Comparison of ENCODE assay signal across 28 cellular contexts in the genomic region with DNA sequence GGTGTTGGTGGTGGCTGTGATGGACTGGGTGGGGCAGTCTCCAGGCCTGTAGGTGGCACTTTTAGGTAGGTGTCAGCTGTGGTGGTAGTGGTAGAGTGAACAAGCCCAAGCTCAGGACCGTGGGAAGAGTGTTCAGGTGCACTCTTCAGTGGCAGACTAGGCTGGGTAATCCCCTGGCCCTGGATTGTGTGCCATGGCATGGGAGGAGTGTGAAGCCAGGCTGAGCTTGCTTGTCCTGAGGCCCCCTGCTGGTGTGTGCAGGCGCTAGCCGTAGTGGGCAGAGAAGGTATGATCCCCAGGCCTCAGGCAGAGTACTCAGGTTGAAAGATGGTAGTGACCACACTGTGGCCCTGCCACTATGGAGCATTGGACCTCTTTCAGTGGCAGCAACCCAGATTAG.
DNase-seq lines count a peak whose midpoint lies in the region; ATAC-seq and TF ChIP-seq lines count a peak whose summit lies in the region.
"Had no signal": no experiment of that assay in that cellular context is flagged by ENCODE, and none has a peak within 500 bp of the region (broad histone marks: within the 10 kb centered on the region; RNA-seq: fewer than 3 reads in every experiment).

No MANE protein-coding gene starts in this region.

- no peaks in the 10 kb centered on the region for H3K36me3 Mint-ChIP-seq in activated CD8-positive, alpha-beta T cell treated with anti-CD3 and anti-CD28 coated beads for 36 hours (ENCODE audit: low read depth)
- no peaks in the 10 kb centered on the region for H3K36me3 Mint-ChIP-seq in activated CD8-positive, alpha-beta T cell treated with anti-CD3 and anti-CD28 coated beads, Interleukin-2, amount 10 ng/mL, durations not matched to agents 7 days and 5 days (ENCODE audit: low read depth)

- no peaks in the 10 kb centered on the region for H3K36me3 ChIP-seq in A673 (ENCODE audit: insufficient read depth, low read length, poor library complexity, severe bottlenecking)
- H3K36me3 ChIP-seq: adrenal gland, BLaER1, left ventricle myocardium inferior had no signal

- DNase-seq in activated CD8-positive, alpha-beta T cell treated with anti-CD3 and anti-CD28 coated beads for 36 hours: peak; percentile 2
- DNase-seq in activated CD8-positive, alpha-beta T cell treated with anti-CD3 and anti-CD28 coated beads, Interleukin-2, amount 10 ng/mL, durations not matched to agents 7 days and 5 days: no peak
- peak; percentile 8 for DNase-seq in NAMALWA (ENCODE audit: low spot score)
- no peak for DNase-seq in fibroblast of villous mesenchyme (ENCODE audit: low read depth)
- no peak for DNase-seq in activated naive CD4-positive, alpha-beta T cell (lab: John Stamatoyannopoulos, UW)
- DNase-seq in A673 (ENCODE audit: low spot score): no peak
- DNase-seq: activated T-cell treated with anti-CD3 and anti-CD28 coated beads, Interleukin-2, amount 50 U/mL, for 4 hours; adrenal gland; COR-L47; effector CD4-positive, alpha-beta T cell; erythroblast; GOT3; left ventricle myocardium inferior; midbrain; naive thymus-derived CD8-positive, alpha-beta T cell; NCI-H1436; NCI-H510A treated with DMSO at 0.1 percent for 48 hours; NK-92 treated with Interleukin-12 subunit alpha and Interleukin-12 subunit beta, amount 100 ng/mL, for 24 hours; retina; SHP77 treated with DMSO at 0.1 percent for 48 hours; small intestine; stimulated activated CD4-positive, alpha-beta T cell treated with anti-CD3 and anti-CD28 coated beads, Interleukin-2, amount 100 ng/mL, for 24 hours; substantia nigra had no signal

- intact Hi-C loops in activated CD8-positive, alpha-beta T cell treated with anti-CD3 and anti-CD28 coated beads for 36 hours (cut with micrococcal nuclease): no loop called here
- intact Hi-C loops in A673 (cut with micrococcal nuclease; ENCODE audit: unreplicated experiment): no loop called here

- no peaks in the 10 kb centered on the region for H3K27me3 Mint-ChIP-seq in activated CD8-positive, alpha-beta T cell treated with anti-CD3 and anti-CD28 coated beads for 36 hours
- no peaks in the 10 kb centered on the region for H3K27me3 Mint-ChIP-seq in activated CD8-positive, alpha-beta T cell treated with anti-CD3 and anti-CD28 coated beads, Interleukin-2, amount 10 ng/mL, durations not matched to agents 7 days and 5 days (ENCODE audit: low read depth)
- H3K27me3 Mint-ChIP-seq: naive thymus-derived CD8-positive, alpha-beta T cell had no signal

- no TSS peak for BruUV-seq in A673 (replicated peaks; lab: Mats Ljungman, UMichigan)

- no peak overlapping the region for H3K4me3 ChIP-seq in fibroblast of villous mesenchyme (ENCODE audit: low read depth, low read length)
- no peak overlapping the region for H3K4me3 ChIP-seq in A673 (ENCODE audit: low read depth, low read length, poor library complexity, severe bottlenecking)
- H3K4me3 ChIP-seq: adrenal gland, BLaER1, left ventricle myocardium inferior had no signal

- H3K4me3 Mint-ChIP-seq in activated CD8-positive, alpha-beta T cell treated with anti-CD3 and anti-CD28 coated beads for 36 hours: no peak overlapping the region
- H3K4me3 Mint-ChIP-seq in activated CD8-positive, alpha-beta T cell treated with anti-CD3 and anti-CD28 coated beads, Interleukin-2, amount 10 ng/mL, durations not matched to agents 7 days and 5 days: no peak overlapping the region
- H3K4me3 Mint-ChIP-seq: activated T-cell treated with anti-CD3 and anti-CD28 coated beads, Interleukin-2, amount 50 U/mL, for 4 hours; naive thymus-derived CD8-positive, alpha-beta T cell had no signal

- no peaks in the 10 kb centered on the region for H3K4me1 Mint-ChIP-seq in activated CD8-positive, alpha-beta T cell treated with anti-CD3 and anti-CD28 coated beads for 36 hours (ENCODE audit: low read depth)
- no peaks in the 10 kb centered on the region for H3K4me1 Mint-ChIP-seq in activated CD8-positive, alpha-beta T cell treated with anti-CD3 and anti-CD28 coated beads, Interleukin-2, amount 10 ng/mL, durations not matched to agents 7 days and 5 days (ENCODE audit: low read depth)
- H3K4me1 Mint-ChIP-seq: naive thymus-derived CD8-positive, alpha-beta T cell had no signal

- H3K27ac ChIP-seq in A673 (ENCODE audit: low read depth, low read length, poor library complexity, severe bottlenecking): no peak overlapping the region
- H3K27ac ChIP-seq: adrenal gland, BLaER1, HL-60, left ventricle myocardium inferior had no signal

- no peak for ATAC-seq in activated CD8-positive, alpha-beta T cell treated with anti-CD3 and anti-CD28 coated beads for 36 hours
- ATAC-seq in activated CD8-positive, alpha-beta T cell treated with anti-CD3 and anti-CD28 coated beads, Interleukin-2, amount 10 ng/mL, durations not matched to agents 7 days and 5 days: no peak
- ATAC-seq in GM21381 (IDR thresholded peaks at IDR 0.05; ENCODE audit: unreplicated experiment) (no peak), GM18498 (IDR thresholded peaks at IDR 0.05; ENCODE audit: unreplicated experiment) (no peak)
- ATAC-seq: activated T-cell treated with anti-CD3 and anti-CD28 coated beads, Interleukin-2, amount 50 U/mL, for 4 hours; naive thymus-derived CD8-positive, alpha-beta T cell; Panc1 had no signal

- no peak overlapping the region for H3K27ac Mint-ChIP-seq in activated CD8-positive, alpha-beta T cell treated with anti-CD3 and anti-CD28 coated beads for 36 hours
- H3K27ac Mint-ChIP-seq in activated CD8-positive, alpha-beta T cell treated with anti-CD3 and anti-CD28 coated beads, Interleukin-2, amount 10 ng/mL, durations not matched to agents 7 days and 5 days: no peak overlapping the region
- H3K27ac Mint-ChIP-seq: naive thymus-derived CD8-positive, alpha-beta T cell had no signal

- no peaks in the 10 kb centered on the region for H3K4me1 ChIP-seq in A673 (ENCODE audit: insufficient read depth, low read length, poor library complexity, severe bottlenecking)
- H3K4me1 ChIP-seq: adrenal gland, BLaER1, left ventricle myocardium inferior had no signal

- POLR2A ChIA-PET in activated CD8-positive, alpha-beta T cell treated with anti-CD3 and anti-CD28 coated beads for 36 hours (lab: Charles Lee): no interaction called here
- POLR2A ChIA-PET in activated CD8-positive, alpha-beta T cell treated with anti-CD3 and anti-CD28 coated beads, Interleukin-2, amount 10 ng/mL, durations not matched to agents 7 days and 5 days (lab: Charles Lee): no interaction called here
- POLR2A ChIA-PET in A673 (lab: Charles Lee; ENCODE audit: low non-redundant PET): no interaction called here

- peaks cover 13% of the 10 kb centered on the region for H3K9me3 ChIP-seq in A673 (ENCODE audit: low read depth, low read length, poor library complexity, severe bottlenecking)

- CTCF ChIA-PET in activated CD8-positive, alpha-beta T cell treated with anti-CD3 and anti-CD28 coated beads for 36 hours (lab: Charles Lee): no interaction called here
- CTCF ChIA-PET in activated CD8-positive, alpha-beta T cell treated with anti-CD3 and anti-CD28 coated beads, Interleukin-2, amount 10 ng/mL, durations not matched to agents 7 days and 5 days (lab: Charles Lee): no interaction called here
- CTCF ChIA-PET in A673 (lab: Charles Lee): no interaction called here

- H3K9me3 Mint-ChIP-seq in activated CD8-positive, alpha-beta T cell treated with anti-CD3 and anti-CD28 coated beads for 36 hours: peaks cover 25% of the 10 kb centered on the region
- H3K9me3 Mint-ChIP-seq in activated CD8-positive, alpha-beta T cell treated with anti-CD3 and anti-CD28 coated beads, Interleukin-2, amount 10 ng/mL, durations not matched to agents 7 days and 5 days (ENCODE audit: insufficient read depth): peaks cover 27% of the 10 kb centered on the region

- H3K27me3 ChIP-seq in A673 (replicated peaks; ENCODE audit: insufficient read depth, low read depth, low read length, poor library complexity): no peaks in the 10 kb centered on the region
- H3K27me3 ChIP-seq: adrenal gland, BLaER1 had no signal

- no peak for TF ChIP-seq CTCF in activated CD8-positive, alpha-beta T cell treated with anti-CD3 and anti-CD28 coated beads for 36 hours (IDR thresholded peaks at IDR 0.05)
- TF ChIP-seq CTCF in fibroblast of villous mesenchyme (IDR thresholded peaks at IDR 0.05; ENCODE audit: insufficient read depth, low read depth, low read length) (peak; percentile 39), A673 (conservative IDR thresholded peaks at IDR 0.05; ENCODE audit: low read depth, low read length) (no peak)

Comparison
In these comparisons a context has a peak if more than half of its experiments do, and no peak if none do; other contexts are left out.
1. DNase-seq: peak in activated CD8-positive, alpha-beta T cell treated with anti-CD3 and anti-CD28 coated beads for 36 hours (single experiment) and NAMALWA (single experiment); none in activated CD8-positive, alpha-beta T cell treated with anti-CD3 and anti-CD28 coated beads, Interleukin-2, amount 10 ng/mL, durations not matched to agents 7 days and 5 days (single experiment), fibroblast of villous mesenchyme (single experiment), activated naive CD4-positive, alpha-beta T cell (0 of 4) and A673 (single experiment).